In the genomic region with DNA sequence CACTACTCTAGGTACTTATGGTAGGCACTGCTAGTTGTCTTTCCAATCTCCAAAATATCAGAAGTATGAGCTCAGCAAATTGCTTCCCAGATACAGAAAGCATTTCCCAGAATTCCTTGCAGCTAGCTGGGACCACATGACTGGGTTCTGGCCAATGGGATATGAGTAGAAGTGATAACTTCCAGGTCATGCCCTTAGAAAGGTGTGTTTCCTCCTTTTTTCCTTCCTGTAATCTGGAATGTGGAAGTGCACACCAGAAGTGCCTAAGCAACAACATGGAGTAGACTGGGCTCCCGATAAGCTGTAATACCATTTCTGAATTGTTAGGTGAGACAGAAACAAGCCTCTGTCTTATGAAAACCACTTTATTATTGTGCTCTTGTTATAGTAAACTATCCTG, we compare ENCODE assay signal across 12 cellular contexts.
"Had no signal": no experiment of that assay in that cellular context is flagged by ENCODE, and none has a peak within 500 bp of the region (broad histone marks: within the 10 kb centered on the region; RNA-seq: fewer than 3 reads in every experiment).

No MANE protein-coding gene starts in this region.

- H3K36me3 Mint-ChIP-seq: activated naive CD4-positive, alpha-beta T cell treated with anti-CD3 and anti-CD28 coated beads, Interleukin-2, amount 10 ng/mL, durations not matched to agents 7 days and 5 days; immature natural killer cell; mesothelial cell of epicardium had no signal

- H3K27me3 Mint-ChIP-seq: activated naive CD4-positive, alpha-beta T cell treated with anti-CD3 and anti-CD28 coated beads, Interleukin-2, amount 10 ng/mL, durations not matched to agents 7 days and 5 days; dendritic cell treated with granulocyte-macrophage colony-stimulating factor and Interleukin-4, amounts not matched to agents 40 ng/mL and 50 ng/mL, for 4 days; stimulated activated naive CD8-positive, alpha-beta T cell treated with anti-CD3 and anti-CD28 coated beads, Interleukin-15, Interleukin-2, amounts not matched to agents 100 ng/mL and 50 ng/mL, for 24 hours had no signal

- H3K4me3 ChIP-seq: ovary, suprapubic skin had no signal

- H3K27me3 ChIP-seq: foreskin keratinocyte, ovary, suprapubic skin had no signal

- H3K4me1 Mint-ChIP-seq: activated naive CD4-positive, alpha-beta T cell treated with anti-CD3 and anti-CD28 coated beads, Interleukin-2, amount 10 ng/mL, durations not matched to agents 7 days and 5 days; immature natural killer cell; mesothelial cell of epicardium; neural crest cell had no signal

- DNase-seq: activated CD4-positive, alpha-beta T cell treated with anti-CD3 and anti-CD28 coated beads, Interleukin-2, amount 50 U/mL, for 48 hours; activated naive CD4-positive, alpha-beta T cell treated with anti-CD3 and anti-CD28 coated beads, Interleukin-2, amount 10 ng/mL, durations not matched to agents 7 days and 5 days; activated T-cell treated with anti-CD3 and anti-CD28 coated beads, Interleukin-2, amount 50 U/mL, for 1 hour; effector memory CD4-positive, alpha-beta T cell; foreskin keratinocyte; immature natural killer cell; ovary had no signal

- H3K36me3 ChIP-seq: ovary, suprapubic skin had no signal

- H3K4me3 Mint-ChIP-seq: activated naive CD4-positive, alpha-beta T cell treated with anti-CD3 and anti-CD28 coated beads, Interleukin-2, amount 10 ng/mL, durations not matched to agents 7 days and 5 days; dendritic cell treated with granulocyte-macrophage colony-stimulating factor and Interleukin-4, amounts not matched to agents 40 ng/mL and 50 ng/mL, for 4 days; immature natural killer cell; mesothelial cell of epicardium; neural crest cell; stimulated activated naive CD8-positive, alpha-beta T cell treated with anti-CD3 and anti-CD28 coated beads, Interleukin-15, Interleukin-2, amounts not matched to agents 100 ng/mL and 50 ng/mL, for 24 hours had no signal

- H3K9me3 Mint-ChIP-seq: activated naive CD4-positive, alpha-beta T cell treated with anti-CD3 and anti-CD28 coated beads, Interleukin-2, amount 10 ng/mL, durations not matched to agents 7 days and 5 days; dendritic cell treated with granulocyte-macrophage colony-stimulating factor and Interleukin-4, amounts not matched to agents 40 ng/mL and 50 ng/mL, for 4 days; immature natural killer cell; mesothelial cell of epicardium; neural crest cell; stimulated activated naive CD8-positive, alpha-beta T cell treated with anti-CD3 and anti-CD28 coated beads, Interleukin-15, Interleukin-2, amounts not matched to agents 100 ng/mL and 50 ng/mL, for 24 hours had no signal

- H3K4me1 ChIP-seq: foreskin keratinocyte, suprapubic skin had no signal

- H3K27ac Mint-ChIP-seq: activated naive CD4-positive, alpha-beta T cell treated with anti-CD3 and anti-CD28 coated beads, Interleukin-2, amount 10 ng/mL, durations not matched to agents 7 days and 5 days; dendritic cell treated with granulocyte-macrophage colony-stimulating factor and Interleukin-4, amounts not matched to agents 40 ng/mL and 50 ng/mL, for 4 days; immature natural killer cell; mesothelial cell of epicardium; stimulated activated naive CD8-positive, alpha-beta T cell treated with anti-CD3 and anti-CD28 coated beads, Interleukin-15, Interleukin-2, amounts not matched to agents 100 ng/mL and 50 ng/mL, for 24 hours had no signal

- H3K9me3 ChIP-seq: ovary, suprapubic skin had no signal

- H3K27ac ChIP-seq: foreskin keratinocyte, ovary, suprapubic skin had no signal
